In genomic region chr18:73040247-73040646, GRCh38 we compare ENCODE assay signal across 1 cellular context.
TF ChIP-seq lines count a peak whose summit lies in the region.

No MANE protein-coding gene starts in this region.

TF ChIP-seq in H1, 55 proteins besides CTCF, POLR2A, EP300 and RAD21 (continued from another document):
- TF ChIP-seq CHD7 (IDR thresholded peaks at IDR 0.05; ENCODE audit: insufficient replicate concordance, low read length) (no peak), KDM5A (IDR thresholded peaks at IDR 0.05; ENCODE audit: low read length) (no peak), RBBP5 (IDR thresholded peaks at IDR 0.05; ENCODE audit: borderline replicate concordance, low read depth, low read length) (no peak), MAFK (IDR thresholded peaks at IDR 0.05; ENCODE audit: low read depth, low read length) (no peak), JUND (IDR thresholded peaks at IDR 0.05; ENCODE audit: low read length) (no peak), SUZ12 (IDR thresholded peaks at IDR 0.05; ENCODE audit: low read length) (no peak)
- TF ChIP-seq, protein P1, sequence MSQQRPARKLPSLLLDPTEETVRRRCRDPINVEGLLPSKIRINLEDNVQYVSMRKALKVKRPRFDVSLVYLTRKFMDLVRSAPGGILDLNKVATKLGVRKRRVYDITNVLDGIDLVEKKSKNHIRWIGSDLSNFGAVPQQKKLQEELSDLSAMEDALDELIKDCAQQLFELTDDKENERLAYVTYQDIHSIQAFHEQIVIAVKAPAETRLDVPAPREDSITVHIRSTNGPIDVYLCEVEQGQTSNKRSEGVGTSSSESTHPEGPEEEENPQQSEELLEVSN (IDR thresholded peaks at IDR 0.05), result no peak
